In the genomic region with DNA sequence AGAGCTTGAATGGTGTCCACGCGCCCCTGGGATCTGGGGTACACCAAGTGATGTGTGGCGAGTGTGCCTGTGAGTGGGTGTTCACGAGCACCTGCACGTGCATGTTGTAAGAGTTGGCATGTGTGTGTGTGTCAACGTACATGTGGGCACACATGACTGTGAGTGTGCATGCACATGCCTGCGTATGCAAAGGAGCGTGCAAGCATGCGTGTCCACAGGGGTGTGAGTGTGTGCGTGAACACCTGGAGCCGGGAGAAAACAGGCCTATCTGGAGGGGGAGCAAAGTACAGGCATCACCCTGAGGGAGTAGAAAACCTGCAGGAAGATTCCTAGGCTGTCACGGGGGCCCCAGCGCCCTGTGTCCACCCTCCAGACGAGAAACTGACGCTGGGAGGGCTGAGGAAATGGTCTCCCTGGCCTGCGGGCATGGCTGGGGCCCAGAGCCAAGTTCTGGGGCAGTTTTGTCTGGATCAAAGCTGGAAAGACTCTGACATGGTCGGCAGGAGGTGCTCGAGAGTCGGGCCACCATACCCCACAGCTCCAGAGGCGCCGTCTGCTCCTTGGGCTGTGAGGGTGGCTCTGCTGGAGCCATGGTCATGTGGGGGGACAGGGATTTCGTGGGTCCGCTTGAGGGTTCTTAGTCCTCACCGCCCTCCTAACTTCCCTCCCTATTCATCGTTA, we compare ENCODE assay signal across 18 cellular contexts. TPM values are rescaled to one million over a fixed set of nuclear protein-coding genes. Genes with fewer than 3 reads are reported as not detected.
DNase-seq lines count a peak whose midpoint lies in the region; ATAC-seq and TF ChIP-seq lines count a peak whose summit lies in the region.
"Had no signal": no experiment of that assay in that cellular context is flagged by ENCODE, and none has a peak within 500 bp of the region (broad histone marks: within the 10 kb centered on the region; RNA-seq: fewer than 3 reads in every experiment).

No MANE protein-coding gene starts in this region.

- H2BK5ac ChIP-seq in H9 (ENCODE audit: insufficient read length, low read length): no peak overlapping the region

- H2BK12ac ChIP-seq in H9 (ENCODE audit: insufficient read length, low read depth, low read length): no peak overlapping the region

- H3K4me3 Mint-ChIP-seq in H9: no peak overlapping the region
- H3K4me3 Mint-ChIP-seq in activated naive CD4-positive, alpha-beta T cell treated with anti-CD3 and anti-CD28 coated beads for 36 hours: no peak overlapping the region
- H3K4me3 Mint-ChIP-seq: activated naive CD4-positive, alpha-beta T cell treated with anti-CD3 and anti-CD28 coated beads, Interleukin-2, amount 50 U/mL, for 24 hours; stimulated activated naive CD8-positive, alpha-beta T cell treated with anti-CD3 and anti-CD28 coated beads, Interleukin-15, amount 100 ng/mL, for 72 hours had no signal

- TF ChIP-seq CTCF in H9 (conservative IDR thresholded peaks at IDR 0.05) (0 out of 3 replicates have a peak, but pooled peaks have one; percentile 1), PC-3 (conservative IDR thresholded peaks at IDR 0.05; ENCODE audit: low read depth, low read length) (peak; percentile 38; the same call in 1 of the 2 replicates)

- H3K23ac ChIP-seq in H9 (ENCODE audit: insufficient read length, low read depth, low read length): no peak overlapping the region

- no peak overlapping the region for H4K91ac ChIP-seq in H9 (ENCODE audit: insufficient read length, low read depth, low read length)

- intact Hi-C loops in PC-3 (cut with micrococcal nuclease): no loop called here
- intact Hi-C loops in activated naive CD4-positive, alpha-beta T cell treated with anti-CD3 and anti-CD28 coated beads for 36 hours (cut with micrococcal nuclease): no loop called here

- H3K56ac ChIP-seq in H9 (ENCODE audit: insufficient read length, low read depth, low read length): no peak overlapping the region

- H2BK20ac ChIP-seq in H9 (ENCODE audit: low read depth, low read length, poor library complexity, severe bottlenecking): no peak overlapping the region

- H2AFZ ChIP-seq in H9 (ENCODE audit: low read length) (no peak overlapping the region), PC-3 (ENCODE audit: low read length) (no peak overlapping the region)

- no peak overlapping the region for H4K5ac ChIP-seq in H9 (ENCODE audit: insufficient read length, low read depth, low read length)

- H3K4ac ChIP-seq in H9 (ENCODE audit: low read depth, low read length): no peak overlapping the region

- no peaks in the 10 kb centered on the region for H3K36me3 ChIP-seq in PC-3 (ENCODE audit: low read depth, low read length)
- H3K36me3 ChIP-seq: BLaER1 treated with 17β-estradiol and CSF1 and Interleukin-3, amounts not matched to agents 10 nM and 100 nM; breast epithelium; left ventricle myocardium inferior; vagina had no signal

- no peaks in the 10 kb centered on the region for H3K9me3 ChIP-seq in H9 (ENCODE audit: control insufficient read depth, low read depth, low read length)
- H3K9me3 ChIP-seq in PC-3 (ENCODE audit: low read length): no peaks in the 10 kb centered on the region
- H3K9me3 ChIP-seq: BLaER1 treated with 17β-estradiol and CSF1 and Interleukin-3, amounts not matched to agents 10 nM and 100 nM; breast epithelium; left ventricle myocardium inferior; vagina had no signal

- H3K4me2 ChIP-seq in H9 (ENCODE audit: insufficient read depth, insufficient read length, low read length) (no peak overlapping the region), PC-3 (ENCODE audit: low read length) (no peak overlapping the region)
- H3K4me2 ChIP-seq: BLaER1 treated with 17β-estradiol and CSF1 and Interleukin-3, amounts not matched to agents 10 nM and 100 nM had no signal

- H3K9ac ChIP-seq in H9 (ENCODE audit: extremely low read depth, insufficient read length, low read length) (no peak overlapping the region), PC-3 (ENCODE audit: low read length) (no peak overlapping the region)
- H3K9ac ChIP-seq: BLaER1 treated with 17β-estradiol and CSF1 and Interleukin-3, amounts not matched to agents 10 nM and 100 nM had no signal

- no peaks in the 10 kb centered on the region for H3K9me3 Mint-ChIP-seq in H9
- no peaks in the 10 kb centered on the region for H3K9me3 Mint-ChIP-seq in activated naive CD4-positive, alpha-beta T cell treated with anti-CD3 and anti-CD28 coated beads for 36 hours
- H3K9me3 Mint-ChIP-seq: activated naive CD4-positive, alpha-beta T cell treated with anti-CD3 and anti-CD28 coated beads, Interleukin-2, amount 50 U/mL, for 24 hours; stimulated activated naive CD8-positive, alpha-beta T cell treated with anti-CD3 and anti-CD28 coated beads, Interleukin-15, amount 100 ng/mL, for 72 hours had no signal

- no peaks in the 10 kb centered on the region for H3K23me2 ChIP-seq in H9 (ENCODE audit: insufficient read length, low read depth, low read length, poor library complexity, severe bottlenecking)

- H3K18ac ChIP-seq in H9 (ENCODE audit: insufficient read length, low read depth, low read length): no peak overlapping the region

- no peak overlapping the region for H3K4me3 ChIP-seq in PC-3 (ENCODE audit: low read length)
- H3K4me3 ChIP-seq: BLaER1 treated with 17β-estradiol and CSF1 and Interleukin-3, amounts not matched to agents 10 nM and 100 nM; breast epithelium; left ventricle myocardium inferior; vagina had no signal

- H3K27me3 Mint-ChIP-seq in H9 (ENCODE audit: low read depth): peaks cover 2% of the 10 kb centered on the region
- H3K27me3 Mint-ChIP-seq in activated naive CD4-positive, alpha-beta T cell treated with anti-CD3 and anti-CD28 coated beads for 36 hours (ENCODE audit: low read depth): peaks cover 2% of the 10 kb centered on the region
- H3K27me3 Mint-ChIP-seq: progenitor cell of endocrine pancreas had no signal

- no peak overlapping the region for H2BK120ac ChIP-seq in H9 (ENCODE audit: low read depth, low read length, poor library complexity, severe bottlenecking)

- H3K79me2 ChIP-seq in H9 (ENCODE audit: insufficient read depth, low read length) (no peaks in the 10 kb centered on the region), PC-3 (ENCODE audit: low read length) (no peaks in the 10 kb centered on the region)

- no peak overlapping the region for H3K14ac ChIP-seq in H9 (ENCODE audit: insufficient read depth, low read length)

- ATAC-seq in PC-3 (peak; percentile 38; the same call in 1 of the 2 replicates), esophagus mucosa (peak; percentile 6), HG03342 (IDR thresholded peaks at IDR 0.05; ENCODE audit: unreplicated experiment) (no peak)
- ATAC-seq: stimulated activated naive CD8-positive, alpha-beta T cell treated with anti-CD3 and anti-CD28 coated beads, Interleukin-15, amount 100 ng/mL, for 72 hours had no signal

- no peaks in the 10 kb centered on the region for H3K79me1 ChIP-seq in H9 (ENCODE audit: insufficient read depth, low read depth, low read length, poor library complexity, severe bottlenecking)

- H3K4me1 ChIP-seq in H9 (ENCODE audit: insufficient read depth, low read length): no peaks in the 10 kb centered on the region
- H3K4me1 ChIP-seq in PC-3 (ENCODE audit: insufficient read depth, low read length): no peaks in the 10 kb centered on the region
- H3K4me1 ChIP-seq: breast epithelium had no signal

- peaks cover 4 to 9% of the 10 kb centered on the region in 2 experiments; a peak in 3 of 4 replicates for H3K4me1 Mint-ChIP-seq in H9
- no peaks in the 10 kb centered on the region for H3K4me1 Mint-ChIP-seq in activated naive CD4-positive, alpha-beta T cell treated with anti-CD3 and anti-CD28 coated beads for 36 hours (ENCODE audit: low read depth)
- H3K4me1 Mint-ChIP-seq: activated naive CD4-positive, alpha-beta T cell treated with anti-CD3 and anti-CD28 coated beads, Interleukin-2, amount 50 U/mL, for 24 hours had no signal

- H3K36me3 Mint-ChIP-seq in H9 (ENCODE audit: insufficient read depth in 1 of 3, low read depth in 3 of 3): no peaks in the 10 kb centered on the region
- H3K36me3 Mint-ChIP-seq in activated naive CD4-positive, alpha-beta T cell treated with anti-CD3 and anti-CD28 coated beads for 36 hours (ENCODE audit: low read depth): no peaks in the 10 kb centered on the region
- H3K36me3 Mint-ChIP-seq: activated naive CD4-positive, alpha-beta T cell treated with anti-CD3 and anti-CD28 coated beads, Interleukin-2, amount 50 U/mL, for 24 hours had no signal

- H3T11ph ChIP-seq in H9 (ENCODE audit: low read length): no peak overlapping the region

- H3K9me2 ChIP-seq in PC-3 (replicated peaks; ENCODE audit: low read length): no peaks in the 10 kb centered on the region

- H3K27ac ChIP-seq in H9 (ENCODE audit: insufficient read length, low read depth, low read length) (no peak overlapping the region), PC-3 (ENCODE audit: low read length) (no peak overlapping the region)
- H3K27ac ChIP-seq: BLaER1 treated with 17β-estradiol and CSF1 and Interleukin-3, amounts not matched to agents 10 nM and 100 nM; HL-60; left ventricle myocardium inferior; vagina had no signal

- BruUV-seq in PC-3 (replicated peaks; lab: Mats Ljungman, UMichigan): no TSS peak

- POLR2A ChIA-PET in PC-3 (lab: Charles Lee; ENCODE audit: unreplicated experiment): no interaction called here

- H4K20me1 ChIP-seq in H9 (ENCODE audit: control insufficient read depth, insufficient read depth, insufficient read length): peaks cover 4% of the 10 kb centered on the region
- H4K20me1 ChIP-seq in PC-3 (ENCODE audit: low read length): no peaks in the 10 kb centered on the region
- H4K20me1 ChIP-seq: BLaER1 treated with 17β-estradiol and CSF1 and Interleukin-3, amounts not matched to agents 10 nM and 100 nM had no signal

- peak overlapping the region in 1 of 3 experiments; percentile 73; a peak in 1 of 7 replicates for H3K27ac Mint-ChIP-seq in H9
- H3K27ac Mint-ChIP-seq in activated naive CD4-positive, alpha-beta T cell treated with anti-CD3 and anti-CD28 coated beads for 36 hours: no peak overlapping the region
- H3K27ac Mint-ChIP-seq: activated naive CD4-positive, alpha-beta T cell treated with anti-CD3 and anti-CD28 coated beads, Interleukin-2, amount 50 U/mL, for 24 hours; progenitor cell of endocrine pancreas; stimulated activated naive CD8-positive, alpha-beta T cell treated with anti-CD3 and anti-CD28 coated beads, Interleukin-15, amount 100 ng/mL, for 72 hours had no signal

- H4K8ac ChIP-seq in H9 (replicated peaks; ENCODE audit: insufficient read length, low read depth, low read length): no peak overlapping the region

- H2AK5ac ChIP-seq in H9 (ENCODE audit: insufficient read length, low read length): no peak overlapping the region

- H3K27me3 ChIP-seq in H9 (ENCODE audit: insufficient read depth, low read length) (no peaks in the 10 kb centered on the region), PC-3 (ENCODE audit: low read length) (no peaks in the 10 kb centered on the region)
- H3K27me3 ChIP-seq: breast epithelium, vagina had no signal

- DNase-seq in Daoy (ENCODE audit: low read depth): peak; percentile 33
- peak; percentile 36 for DNase-seq in H9
- DNase-seq in PC-3: peak; percentile 29
- no peak for DNase-seq in activated naive CD4-positive, alpha-beta T cell treated with anti-CD3 and anti-CD28 coated beads for 36 hours
- DNase-seq in superior temporal gyrus (ENCODE audit: extremely low spot score): no peak
- DNase-seq: activated CD4-positive, alpha-beta T cell treated with anti-CD3 and anti-CD28 coated beads for 1 hour; activated CD8-positive, alpha-beta memory T cell treated with anti-CD3 and anti-CD28 coated beads, Interleukin-2, amount 50 U/mL, for 4 hours; DND-41; left ventricle myocardium inferior; stimulated activated naive CD8-positive, alpha-beta T cell treated with anti-CD3 and anti-CD28 coated beads, Interleukin-15, amount 100 ng/mL, for 72 hours had no signal

- whole genome bisulfite sequencing in H9 (ENCODE audit: extremely low coverage, insufficient read length, low lambda C conversion rate): no CpG with 5 or more reads among the region's 25 CpGs

- no peak overlapping the region for H2BK15ac ChIP-seq in H9 (ENCODE audit: low read depth, low read length)

- CTCF ChIA-PET in PC-3 (lab: Charles Lee): interaction anchor here (0.9 kb wide), 1 partner anchor 589 kb away, joined by 4 read pairs; no protein-coding TSS in a partner anchor
- CTCF ChIA-PET in activated naive CD4-positive, alpha-beta T cell treated with anti-CD3 and anti-CD28 coated beads for 36 hours (lab: Charles Lee): interaction anchor here (1.3 kb wide), 1 partner anchor 65 kb away, joined by 3 read pairs; no protein-coding TSS in a partner anchor

- no peaks in the 10 kb centered on the region for H3F3A ChIP-seq in PC-3 (ENCODE audit: low read length, unreplicated experiment)

RNA-seq across cellular contexts. Expression of a gene that starts 31.8 kb away (rescaled TPM):
- total RNA-seq in Daoy (2014; rRNA removed; shearing (Covaris generic)): 3.9 and 4.5 TPM in 2 replicates
- 1.6 and 2.4 TPM in 2 replicates for total RNA-seq in H9 (2021)
- total RNA-seq in PC-3 (2014; rRNA removed): 21.0 and 26.8 TPM in 2 replicates
- 9.1 TPM for total RNA-seq in esophagus mucosa
- under 1 TPM; 0.31 to 0.44 TPM for total RNA-seq in activated naive CD4-positive, alpha-beta T cell treated with anti-CD3 and anti-CD28 coated beads for 36 hours

RNA-seq across cellular contexts. Expression of a gene that starts 55.6 kb away (rescaled TPM):
- total RNA-seq in Daoy (2014; rRNA removed; shearing (Covaris generic)): 1.5 and 1.7 TPM in 2 replicates
- total RNA-seq in H9 (2021) (3.9 and 4.2 TPM in 2 replicates), PC-3 (2014; rRNA removed) (0.47 and 1.3 TPM in 2 replicates), esophagus mucosa (1.5 TPM)
- under 1 TPM; 0.69 to 0.83 TPM for total RNA-seq in activated naive CD4-positive, alpha-beta T cell treated with anti-CD3 and anti-CD28 coated beads for 36 hours

Comparison
In these comparisons a context has a peak if more than half of its experiments do, and no peak if none do; other contexts are left out.
1. DNase-seq: peak in Daoy (single experiment), H9 (single experiment) and PC-3 (single experiment); none in activated naive CD4-positive, alpha-beta T cell treated with anti-CD3 and anti-CD28 coated beads for 36 hours (single experiment) and superior temporal gyrus (single experiment).